ENCODE assay signal across 20 cellular contexts in the genomic region with DNA sequence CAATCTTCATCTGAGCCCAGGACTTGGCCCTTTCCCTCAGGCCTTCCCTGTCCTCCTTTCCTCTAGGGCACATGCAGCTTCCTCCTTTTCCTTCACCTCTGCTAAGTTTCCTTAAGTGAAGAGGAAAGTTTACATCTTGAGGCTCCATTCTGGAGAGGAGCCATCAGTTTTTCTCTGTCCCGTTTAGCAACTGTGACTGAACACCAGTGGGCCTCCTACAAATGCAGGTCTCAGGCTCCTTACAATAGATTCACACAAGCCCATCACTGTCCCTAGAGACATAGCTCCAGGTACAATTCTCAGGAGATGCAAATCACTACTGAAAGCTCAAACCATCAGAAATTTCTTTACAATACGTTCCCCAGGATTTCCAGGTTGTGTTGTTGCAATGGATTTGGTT. TPM values are rescaled to one million over a fixed set of nuclear protein-coding genes. Genes with fewer than 3 reads are reported as not detected.
DNase-seq lines count a peak whose midpoint lies in the region; ATAC-seq, FAIRE-seq and TF ChIP-seq lines count a peak whose summit lies in the region.
"Had no signal": no experiment of that assay in that cellular context is flagged by ENCODE, and none has a peak within 500 bp of the region (broad histone marks: within the 10 kb centered on the region; RNA-seq: fewer than 3 reads in every experiment).

No MANE protein-coding gene starts in this region.

- H3K27me3 Mint-ChIP-seq in GM23338 (ENCODE audit: insufficient read depth, low read depth, poor library complexity): peaks cover 2% of the 10 kb centered on the region
- H3K27me3 Mint-ChIP-seq in stimulated activated memory B cell treated with anti-CD40 and anti-IgM and Interleukin-4, amounts not matched to agents 10 μg/mL and 1 μg/mL and 100 μg/mL, for 72 hours: no peaks in the 10 kb centered on the region

- peaks cover 2% of the 10 kb centered on the region; the same call in 1 of the 3 replicates for H3K9me3 Mint-ChIP-seq in GM23338
- H3K9me3 Mint-ChIP-seq in stimulated activated memory B cell treated with anti-CD40 and anti-IgM and Interleukin-4, amounts not matched to agents 10 μg/mL and 1 μg/mL and 100 μg/mL, for 72 hours: peaks cover 8% of the 10 kb centered on the region
- H3K9me3 Mint-ChIP-seq: dendritic cell treated with granulocyte-macrophage colony-stimulating factor and Interleukin-4, amounts not matched to agents 40 ng/mL and 50 ng/mL, for 4 days had no signal

- H3K4me1 ChIP-seq in GM23338 (ENCODE audit: insufficient read depth): no peaks in the 10 kb centered on the region; the same call in 1 of the 2 replicates
- H3K4me1 ChIP-seq in breast epithelium: no peaks in the 10 kb centered on the region
- peaks cover 0 to 56% of the 10 kb centered on the region in 2 donors for H3K4me1 ChIP-seq in left lung

- TF ChIP-seq CTCF in GM23338 (conservative IDR thresholded peaks at IDR 0.05; ENCODE audit: low read depth in 2 of 2) (no peak), breast epithelium (IDR thresholded peaks at IDR 0.05) (no peak), left lung (IDR thresholded peaks at IDR 0.05) (no peak)

- DNase-seq in GM23338 (ENCODE audit: low spot score): no peak
- DNase-seq in breast epithelium (ENCODE audit: low spot score in 2 of 2): no peak
- DNase-seq in left lung: no peak
- DNase-seq in RCC 7860 (ENCODE audit: low spot score): no peak
- DNase-seq in NCI-H2171 treated with DMSO at 0.1 percent for 48 hours (lab: John Stamatoyannopoulos, UW): no peak
- DNase-seq: activated CD4-positive, CD25-positive, alpha-beta regulatory T cell; activated CD8-positive, alpha-beta memory T cell treated with anti-CD3 and anti-CD28 coated beads, Interleukin-2, amount 10 ng/mL, durations not matched to agents 7 days and 5 days; activated gamma-delta T cell; GOT3; hippocampal formation; KG1; NCI-H1105 treated with DMSO at 0.1 percent for 48 hours; psoas muscle; stimulated activated naive CD8-positive, alpha-beta T cell treated with anti-CD3 and anti-CD28 coated beads, Interleukin-15, amount 100 ng/mL, for 72 hours had no signal

- no peak overlapping the region for H3K4me2 ChIP-seq in GM23338

- H3K9me3 ChIP-seq in breast epithelium (no peaks in the 10 kb centered on the region), left lung (no peaks in the 10 kb centered on the region)
- H3K9me3 ChIP-seq: psoas muscle had no signal

- H3K4me3 ChIP-seq in GM23338: no peak overlapping the region
- H3K4me3 ChIP-seq in breast epithelium: no peak overlapping the region
- H3K4me3 ChIP-seq in left lung: no peak overlapping the region
- H3K4me3 ChIP-seq: psoas muscle had no signal

- H3K4me1 Mint-ChIP-seq in GM23338: no peaks in the 10 kb centered on the region
- H3K4me1 Mint-ChIP-seq in stimulated activated memory B cell treated with anti-CD40 and anti-IgM and Interleukin-4, amounts not matched to agents 10 μg/mL and 1 μg/mL and 100 μg/mL, for 72 hours: peaks cover 37% of the 10 kb centered on the region
- H3K4me1 Mint-ChIP-seq: stimulated activated naive CD8-positive, alpha-beta T cell treated with anti-CD3 and anti-CD28 coated beads, Interleukin-15, amount 100 ng/mL, for 72 hours had no signal

- ATAC-seq in GM23338 (no peak), left lung (no peak), GM21526 (IDR thresholded peaks at IDR 0.05; ENCODE audit: low FRiP score, unreplicated experiment) (no peak), GM21528 (IDR thresholded peaks at IDR 0.05; ENCODE audit: low FRiP score, unreplicated experiment) (no peak)
- ATAC-seq in stimulated activated memory B cell treated with anti-CD40 and anti-IgM and Interleukin-4, amounts not matched to agents 10 μg/mL and 1 μg/mL and 100 μg/mL, for 72 hours: no peak
- ATAC-seq: activated CD8-positive, alpha-beta memory T cell treated with anti-CD3 and anti-CD28 coated beads, Interleukin-2, amount 10 ng/mL, durations not matched to agents 7 days and 5 days; stimulated activated naive CD8-positive, alpha-beta T cell treated with anti-CD3 and anti-CD28 coated beads, Interleukin-15, amount 100 ng/mL, for 72 hours had no signal

- H2AFZ ChIP-seq in GM23338: no peak overlapping the region

- H3K36me3 ChIP-seq in GM23338 (ENCODE audit: insufficient read depth) (no peaks in the 10 kb centered on the region), breast epithelium (no peaks in the 10 kb centered on the region), left lung (no peaks in the 10 kb centered on the region)

- H3K27ac ChIP-seq in GM23338 (ENCODE audit: low read depth) (no peak overlapping the region), breast epithelium (peak overlapping the region; percentile 45 to 58), left lung (peak overlapping the region; percentile 50 to 59)
- H3K27ac ChIP-seq: psoas muscle, RWPE1 had no signal

- no peaks in the 10 kb centered on the region for H3F3A ChIP-seq in GM23338 (replicated peaks; ENCODE audit: low read depth)

- no peaks in the 10 kb centered on the region for H4K20me1 ChIP-seq in GM23338 (replicated peaks; ENCODE audit: insufficient read depth)

- FAIRE-seq in RCC 7860 (lab: Jason Lieb, UNC): no peak

- no peak overlapping the region for H3K4me3 Mint-ChIP-seq in GM23338
- H3K4me3 Mint-ChIP-seq in stimulated activated memory B cell treated with anti-CD40 and anti-IgM and Interleukin-4, amounts not matched to agents 10 μg/mL and 1 μg/mL and 100 μg/mL, for 72 hours: no peak overlapping the region
- H3K4me3 Mint-ChIP-seq: activated CD8-positive, alpha-beta memory T cell treated with anti-CD3 and anti-CD28 coated beads, Interleukin-2, amount 10 ng/mL, durations not matched to agents 7 days and 5 days; dendritic cell treated with granulocyte-macrophage colony-stimulating factor and Interleukin-4, amounts not matched to agents 40 ng/mL and 50 ng/mL, for 4 days; stimulated activated naive CD8-positive, alpha-beta T cell treated with anti-CD3 and anti-CD28 coated beads, Interleukin-15, amount 100 ng/mL, for 72 hours; T-helper 1 cell treated with Interleukin-12 subunit alpha and Interleukin-12 subunit beta and Interleukin-4 antibody, amounts not matched to agents 30 μg/mL and 1 μg/mL, for 36 hours had no signal

- H3K27ac Mint-ChIP-seq in GM23338: peak overlapping the region; percentile 8; the same call in 1 of the 2 replicates
- H3K27ac Mint-ChIP-seq in stimulated activated memory B cell treated with anti-CD40 and anti-IgM and Interleukin-4, amounts not matched to agents 10 μg/mL and 1 μg/mL and 100 μg/mL, for 72 hours: peak overlapping the region; percentile 47
- H3K27ac Mint-ChIP-seq: activated CD8-positive, alpha-beta memory T cell treated with anti-CD3 and anti-CD28 coated beads, Interleukin-2, amount 10 ng/mL, durations not matched to agents 7 days and 5 days; dendritic cell treated with granulocyte-macrophage colony-stimulating factor and Interleukin-4, amounts not matched to agents 40 ng/mL and 50 ng/mL, for 4 days; stimulated activated naive CD8-positive, alpha-beta T cell treated with anti-CD3 and anti-CD28 coated beads, Interleukin-15, amount 100 ng/mL, for 72 hours; T-helper 1 cell treated with Interleukin-12 subunit alpha and Interleukin-12 subunit beta and Interleukin-4 antibody, amounts not matched to agents 30 μg/mL and 1 μg/mL, for 36 hours had no signal

- no peaks in the 10 kb centered on the region for H3K9me2 ChIP-seq in GM23338 (ENCODE audit: insufficient read depth)

- intact Hi-C loops in breast epithelium (cut with DNase I; ENCODE audit: low total_unique reads) (no loop called here), left lung (cut with DNase I) (no loop called here)

- H3K27me3 ChIP-seq in GM23338 (ENCODE audit: insufficient read depth) (no peaks in the 10 kb centered on the region), breast epithelium (no peaks in the 10 kb centered on the region), left lung (no peaks in the 10 kb centered on the region)

- no peak for TF ChIP-seq POLR2A in breast epithelium (IDR thresholded peaks at IDR 0.05)

- H3K79me2 ChIP-seq in GM23338 (replicated peaks; ENCODE audit: insufficient read depth): no peaks in the 10 kb centered on the region

- H3K36me3 Mint-ChIP-seq in GM23338 (ENCODE audit: low read depth): no peaks in the 10 kb centered on the region
- peaks cover 32% of the 10 kb centered on the region for H3K36me3 Mint-ChIP-seq in stimulated activated memory B cell treated with anti-CD40 and anti-IgM and Interleukin-4, amounts not matched to agents 10 μg/mL and 1 μg/mL and 100 μg/mL, for 72 hours
- H3K36me3 Mint-ChIP-seq: activated CD8-positive, alpha-beta memory T cell treated with anti-CD3 and anti-CD28 coated beads, Interleukin-2, amount 10 ng/mL, durations not matched to agents 7 days and 5 days had no signal

RNA-seq across cellular contexts. Expression of a gene that starts 23.3 kb away (rescaled TPM):
- total RNA-seq in GM23338 (2014; rRNA removed; shearing (Covaris generic)): 0.94 TPM in 1 of 2 replicates, not detected in the other
- polyA plus RNA-seq in GM23338 (2016; fragmentation: Nextera tagmentation; extraction: Ambion mirVana): not detected in 2 replicates
- total RNA-seq in breast epithelium (100 to 1,000 TPM in 1 of 3 donors, 10 to 100 TPM in 2; 39.2 to 218 (median 51.8) TPM), left lung (10 to 100 TPM; 40.5 to 90.1 TPM)
- total RNA-seq: activated CD8-positive, alpha-beta memory T cell treated with anti-CD3 and anti-CD28 coated beads, Interleukin-2, amount 10 ng/mL, durations not matched to agents 7 days and 5 days had no signal

RNA-seq across cellular contexts. Expression of a gene that starts 50.8 kb away (rescaled TPM):
- total RNA-seq in GM23338 (2014; rRNA removed; shearing (Covaris generic)): 26.5 and 26.9 TPM in 2 replicates
- polyA plus RNA-seq in GM23338 (2016; fragmentation: Nextera tagmentation; extraction: Ambion mirVana): 9.4 and 11.4 TPM in 2 replicates
- total RNA-seq in breast epithelium: 10 to 100 TPM; 31.1 to 54.1 (median 45.8) TPM
- 10 to 100 TPM; 46.7 to 74.7 TPM for total RNA-seq in left lung

Comparison
In these comparisons a context has a peak if more than half of its experiments do, and no peak if none do; other contexts are left out.
1. RNA of a gene that starts 23.3 kb away (total RNA-seq): 40.5 to 90.1 TPM in left lung and 39.2 to 218 TPM in breast epithelium; 0.94 TPM in GM23338; every median in the first group is over 10 times any median in the second.